In the genomic region with DNA sequence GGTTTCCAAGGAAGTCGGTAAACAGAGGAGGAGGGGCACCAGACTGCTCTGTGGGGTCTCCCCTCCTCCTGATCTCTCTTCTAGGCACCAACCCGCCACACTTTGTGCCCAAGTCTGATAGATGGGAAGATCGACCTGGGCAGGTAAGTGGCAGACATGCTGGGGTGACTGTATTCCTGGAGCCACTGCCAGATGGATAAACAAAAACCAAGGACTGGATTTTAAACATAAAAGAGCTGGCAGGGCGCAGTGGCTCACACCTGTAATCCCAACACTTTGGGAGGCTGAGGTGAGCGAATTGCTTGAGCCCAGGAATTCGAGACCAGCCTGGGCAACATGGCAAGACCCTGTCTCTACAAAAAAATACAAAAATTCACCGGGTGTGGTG, we compare ENCODE assay signal across 16 cellular contexts.
DNase-seq lines count a peak whose midpoint lies in the region; ATAC-seq, FAIRE-seq and TF ChIP-seq lines count a peak whose summit lies in the region.
"Had no signal": no experiment of that assay in that cellular context is flagged by ENCODE, and none has a peak within 500 bp of the region (broad histone marks: within the 10 kb centered on the region; RNA-seq: fewer than 3 reads in every experiment).

No MANE protein-coding gene starts in this region.

- intact Hi-C loops in left ventricle myocardium inferior (cut with micrococcal nuclease) = no loop called here
- intact Hi-C loops in Right ventricle myocardium inferior (cut with DNase I) = no loop called here
- intact Hi-C loops in OCI-LY7 (cut with micrococcal nuclease; ENCODE audit: unreplicated experiment) = loop anchor here (10.0 kb wide), 1 partner anchor 578 kb away; the partner anchor contains the start of gene BCL2L11
- intact Hi-C loops in esophagus squamous epithelium (cut with DNase I) = loop anchor here (10.0 kb wide), 1 partner anchor 588 kb away; no protein-coding TSS in a partner anchor
- intact Hi-C loops in PC-9 (cut with micrococcal nuclease; ENCODE audit: unreplicated experiment) = loop anchor here (10.0 kb wide), 1 partner anchor 958 kb away; no protein-coding TSS in a partner anchor

- no peaks in the 10 kb centered on the region for H4K20me1 ChIP-seq in OCI-LY7 (ENCODE audit: insufficient read depth, low read length)
- H4K20me1 ChIP-seq in PC-9 (ENCODE audit: insufficient read depth) = no peaks in the 10 kb centered on the region

- peaks cover 47% of the 10 kb centered on the region for H3F3A ChIP-seq in PC-9 (ENCODE audit: insufficient read depth, low read depth)

- H3K4me1 ChIP-seq in left ventricle myocardium inferior (peaks cover 13% of the 10 kb centered on the region), OCI-LY7 (ENCODE audit: insufficient read depth, low read length, poor library complexity, severe bottlenecking) (peaks cover 91% of the 10 kb centered on the region), esophagus squamous epithelium (peaks cover 44 to 92% (median 56%) of the 10 kb centered on the region in 3 donors), small intestine (ENCODE audit: control insufficient read depth in 2 of 2, insufficient read depth in 1 of 2, low read depth in 1 of 2, low read length in 1 of 2) (peaks cover 2 to 10% of the 10 kb centered on the region in 2 donors), PC-9 (replicated peaks; ENCODE audit: insufficient read depth) (peaks cover 88% of the 10 kb centered on the region)

- no peak for FAIRE-seq in small intestine (lab: Jason Lieb, UNC)

- H3K27ac ChIP-seq in left ventricle myocardium inferior (replicated peaks) (peak overlapping the region; percentile 54), OCI-LY7 (ENCODE audit: low read depth, low read length, poor library complexity, severe bottlenecking) (peak overlapping the region; percentile 94), esophagus squamous epithelium (peak overlapping the region in 3 of 4 donors; percentile 38 to 87 (median 86)), small intestine (ENCODE audit: low read depth in 1 of 2, low read length in 1 of 2) (no peak overlapping the region), PC-9 (no peak overlapping the region)
- H3K27ac ChIP-seq: left lung, right atrium auricular region, transverse colon had no signal

- H3K9me2 ChIP-seq in OCI-LY7 (ENCODE audit: insufficient read depth, low read length) (no peaks in the 10 kb centered on the region), PC-9 (ENCODE audit: insufficient read depth) (no peaks in the 10 kb centered on the region)

- H3K4me3 ChIP-seq in left ventricle myocardium inferior (no peak overlapping the region), OCI-LY7 (ENCODE audit: low read depth, low read length, poor library complexity, severe bottlenecking) (peak overlapping the region; percentile 3), esophagus squamous epithelium (no peak overlapping the region), small intestine (ENCODE audit: low read depth in 1 of 2, low read length in 2 of 2) (no peak overlapping the region), PC-9 (no peak overlapping the region)
- H3K4me3 ChIP-seq: left lung, mucosa of descending colon, right atrium auricular region, transverse colon had no signal

- H2AFZ ChIP-seq in OCI-LY7 (ENCODE audit: low read length) = no peak overlapping the region
- H2AFZ ChIP-seq in PC-9 = no peak overlapping the region

- TF ChIP-seq POLR2A in esophagus squamous epithelium (IDR thresholded peaks at IDR 0.05) = no peak

- TF ChIP-seq CTCF in left ventricle myocardium inferior (IDR thresholded peaks at IDR 0.05; ENCODE audit: borderline replicate concordance) (no peak), OCI-LY7 (conservative IDR thresholded peaks at IDR 0.05; ENCODE audit: low read length) (no peak), esophagus squamous epithelium (IDR thresholded peaks at IDR 0.05) (no peak), PC-9 (conservative IDR thresholded peaks at IDR 0.05) (no peak)

- H3K4me2 ChIP-seq in OCI-LY7 (ENCODE audit: low read length) (peak overlapping the region; percentile 69), PC-9 (no peak overlapping the region)

- BruUV-seq in OCI-LY7 (replicated peaks; lab: Mats Ljungman, UMichigan) (no TSS peak), PC-9 (replicated peaks; lab: Mats Ljungman, UMichigan) (no TSS peak)

- CTCF ChIA-PET in OCI-LY7 (lab: Charles Lee; ENCODE audit: unreplicated experiment) (interaction anchor here (0.9 to 1.3 kb wide), 2 partner anchors 11 to 19 kb away, joined by 3 read pairs; no protein-coding TSS in a partner anchor), PC-9 (lab: Charles Lee) (no interaction called here)

- DNase-seq in left ventricle myocardium inferior = no peak
- no peak for DNase-seq in Right ventricle myocardium inferior (ENCODE audit: missing footprints)
- DNase-seq in OCI-LY7 (ENCODE audit: low spot score) = no peak
- DNase-seq in esophagus squamous epithelium (lab: John Stamatoyannopoulos, UW) = no peak
- no peak for DNase-seq in small intestine
- DNase-seq in PC-9 = no peak
- no peak for DNase-seq in NAMALWA (ENCODE audit: low spot score)
- DNase-seq: left lung, NCI-H1417 treated with DMSO at 0.1 percent for 48 hours, NCI-H2171 treated with DMSO at 0.1 percent for 48 hours, Right ventricle myocardium superior had no signal

- POLR2A ChIA-PET in OCI-LY7 (lab: Charles Lee) (interaction anchor here (1.0 to 1.5 kb wide), 2 partner anchors 10 to 25 kb away, joined by 3 to 5 read pairs; no protein-coding TSS in a partner anchor), PC-9 (lab: Charles Lee; ENCODE audit: unreplicated experiment) (no interaction called here)

- 68 to 80% methylated on average over 6 to 7 of the region's 7 CpGs for WGBS in esophagus squamous epithelium, 2 donors
- WGBS in small intestine, 3 donors = 74 to 83% (median 77%) methylated on average over 6 to 7 of the region's 7 CpGs

- ATAC-seq in Right ventricle myocardium inferior = no peak
- no peak for ATAC-seq in GM19328 (IDR thresholded peaks at IDR 0.05; ENCODE audit: unreplicated experiment)
- ATAC-seq: T-cell had no signal

- H3K79me2 ChIP-seq in OCI-LY7 (ENCODE audit: insufficient read depth, low read depth, low read length) = peaks cover 5% of the 10 kb centered on the region; the same call in 1 of the 2 replicates
- H3K79me2 ChIP-seq in PC-9 (ENCODE audit: low read depth) = no peaks in the 10 kb centered on the region; the same call in 1 of the 2 replicates

- H3K36me3 ChIP-seq in left ventricle myocardium inferior (no peaks in the 10 kb centered on the region), OCI-LY7 (ENCODE audit: insufficient read depth, low read length) (no peaks in the 10 kb centered on the region), esophagus squamous epithelium (no peaks in the 10 kb centered on the region), small intestine (ENCODE audit: control insufficient read depth in 2 of 2, insufficient read depth in 2 of 2, low read length in 2 of 2) (no peaks in the 10 kb centered on the region), PC-9 (ENCODE audit: low read depth) (0 out of 2 replicates have a peak, but pooled peaks cover 4% of the 10 kb centered on the region)
- H3K36me3 ChIP-seq: left lung, right atrium auricular region, transverse colon had no signal

- H3K27me3 ChIP-seq in left ventricle myocardium inferior (ENCODE audit: low read depth) = no peaks in the 10 kb centered on the region
- no peaks in the 10 kb centered on the region for H3K27me3 ChIP-seq in esophagus squamous epithelium
- H3K27me3 ChIP-seq in small intestine (ENCODE audit: control insufficient read depth in 2 of 2, insufficient read depth in 2 of 2, low read length in 2 of 2) = no peaks in the 10 kb centered on the region
- H3K27me3 ChIP-seq in PC-9 (ENCODE audit: insufficient read depth, low read depth) = no peaks in the 10 kb centered on the region
- H3K27me3 ChIP-seq: left lung, right atrium auricular region, transverse colon had no signal

- H3K9me3 ChIP-seq in left ventricle myocardium inferior (replicated peaks) = no peaks in the 10 kb centered on the region
- H3K9me3 ChIP-seq in OCI-LY7 (ENCODE audit: low read length) = no peaks in the 10 kb centered on the region
- no peaks in the 10 kb centered on the region for H3K9me3 ChIP-seq in esophagus squamous epithelium
- H3K9me3 ChIP-seq in small intestine (ENCODE audit: control insufficient read depth, low read depth) = no peaks in the 10 kb centered on the region
- H3K9me3 ChIP-seq in PC-9 (ENCODE audit: insufficient read depth, low read depth) = no peaks in the 10 kb centered on the region; the same call in 1 of the 2 replicates
- H3K9me3 ChIP-seq: left lung, mucosa of descending colon, right atrium auricular region, transverse colon had no signal

Comparison
In these comparisons a context has a peak if more than half of its experiments do, and no peak if none do; other contexts are left out.
1. H3K27ac ChIP-seq: peak in left ventricle myocardium inferior (single experiment), OCI-LY7 (single experiment) and esophagus squamous epithelium (3 of 4); none in small intestine (0 of 2) and PC-9 (single experiment).
2. intact Hi-C loops: an anchor here in OCI-LY7 (10.0 kb wide), esophagus squamous epithelium (10.0 kb wide) and PC-9 (10.0 kb wide); none called in left ventricle myocardium inferior and Right ventricle myocardium inferior.